Comparison of ENCODE assay signal across 7 cellular contexts in the genomic region with DNA sequence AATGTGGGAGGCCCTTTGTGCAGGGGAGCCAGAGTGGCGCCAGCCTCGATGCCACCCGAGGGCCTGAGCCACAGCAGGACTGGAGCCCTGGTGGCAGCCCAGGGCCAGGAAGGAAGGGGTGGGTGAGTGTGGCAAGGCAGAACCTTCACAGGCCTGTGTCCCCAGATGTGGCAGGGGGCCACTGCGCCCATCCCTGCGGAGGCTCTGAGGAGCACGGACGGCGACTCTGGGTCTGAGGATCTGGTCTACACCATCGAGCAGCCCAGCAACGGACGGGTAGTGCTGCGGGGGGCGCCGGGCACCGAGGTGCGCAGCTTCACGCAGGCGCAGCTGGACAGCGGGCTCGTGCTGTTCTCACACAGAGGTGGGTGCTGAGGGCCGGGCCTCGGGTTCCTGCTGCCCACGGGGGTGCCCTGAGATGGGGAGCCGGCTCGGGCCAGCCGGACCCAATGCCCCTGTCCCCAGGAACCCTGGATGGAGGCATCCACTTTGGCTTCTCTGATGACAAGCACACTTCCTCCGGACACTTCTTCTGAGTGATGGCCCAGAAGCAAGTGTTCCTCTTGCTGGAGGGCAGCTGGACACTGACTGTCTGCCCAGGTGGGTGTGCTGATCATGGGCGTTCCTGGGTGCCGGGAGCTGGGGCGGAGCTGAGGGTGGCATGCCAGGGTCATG.
DNase-seq lines count a peak whose midpoint lies in the region; ATAC-seq, FAIRE-seq and TF ChIP-seq lines count a peak whose summit lies in the region.
"Not testable (repeated sequence)": the region's sequence is repeated elsewhere in the genome, so short reads cannot be mapped to it uniquely, and the experiment has no call there.

No MANE protein-coding gene starts in this region.

- H2BK12ac ChIP-seq in H1 (ENCODE audit: low read depth, low read length); mesenchymal stem cell (ENCODE audit: low read length in 2 of 2): not testable (repeated sequence)

- not testable (repeated sequence) for H3K9me3 Mint-ChIP-seq in WTC11; activated naive CD8-positive, alpha-beta T cell treated with anti-CD3 and anti-CD28 coated beads, Interleukin-2, amount 10 ng/mL, durations not matched to agents 7 days and 5 days

- H3K79me2 ChIP-seq in H1 (ENCODE audit: control insufficient read depth in 1 of 2, insufficient read depth in 2 of 2, low read length in 2 of 2): not testable (repeated sequence)

- not testable (repeated sequence) for H2BK20ac ChIP-seq in H1 (ENCODE audit: low read length)

- DNase-seq in WTC11 (ENCODE audit: low spot score) (peak; percentile 8), islet precursor cell (peak; percentile 32), posterior vena cava (ENCODE audit: low spot score) (peak; percentile 59), stomach (peak; percentile 17)
- peak; percentile 23 for DNase-seq in activated naive CD8-positive, alpha-beta T cell treated with anti-CD3 and anti-CD28 coated beads, Interleukin-2, amount 10 ng/mL, durations not matched to agents 7 days and 5 days
- not testable (repeated sequence) for DNase-seq in H1 (ENCODE audit: low read depth in 1 of 2, low spot score in 2 of 2); mesenchymal stem cell

- intact Hi-C loops in posterior vena cava (cut with DNase I); stomach (cut with DNase I; ENCODE audit: low total_unique reads): not testable (repeated sequence)

- H4K20me1 ChIP-seq in H1 (replicated peaks in 1 of 2; ENCODE audit: control insufficient read depth in 1 of 2, insufficient read depth in 2 of 2, low read length in 2 of 2): not testable (repeated sequence)

- H2BK120ac ChIP-seq in H1 (replicated peaks; ENCODE audit: low read depth, low read length); mesenchymal stem cell (ENCODE audit: low read depth, low read length): not testable (repeated sequence)

- not testable (repeated sequence) for H3K23ac ChIP-seq in H1 (ENCODE audit: insufficient read length); mesenchymal stem cell (ENCODE audit: low read length in 2 of 2)

- H3K4me2 ChIP-seq in H1 (ENCODE audit: insufficient read depth in 1 of 2, low read depth in 2 of 2, low read length in 2 of 2); mesenchymal stem cell (ENCODE audit: low read length, poor library complexity, severe bottlenecking): not testable (repeated sequence)

- not testable (repeated sequence) for H3K4me3 ChIP-seq in H1 (ENCODE audit: extremely low read depth in 1 of 4, insufficient read depth in 2 of 4, low read depth in 3 of 4, low read length in 4 of 4); mesenchymal stem cell (ENCODE audit: insufficient read depth in 1 of 2, low read depth in 1 of 2, low read length in 2 of 2); stomach

- not testable (repeated sequence) for FAIRE-seq in H1 (lab: Jason Lieb, UNC)

- not testable (repeated sequence) for H3K79me1 ChIP-seq in H1 (ENCODE audit: low read depth, low read length); mesenchymal stem cell (replicated peaks; ENCODE audit: low read length, poor library complexity, severe bottlenecking)

- not testable (repeated sequence) for TF ChIP-seq POLR2A in H1 (IDR thresholded peaks at IDR 0.05; ENCODE audit: control extremely low read depth in 1 of 2, low read depth in 2 of 2, low read length in 2 of 2); stomach (IDR thresholded peaks at IDR 0.05)

- H3K4me1 Mint-ChIP-seq in WTC11; activated naive CD8-positive, alpha-beta T cell treated with anti-CD3 and anti-CD28 coated beads, Interleukin-2, amount 10 ng/mL, durations not matched to agents 7 days and 5 days: not testable (repeated sequence)

- H3K27me3 Mint-ChIP-seq in WTC11 (ENCODE audit: low read depth); activated naive CD8-positive, alpha-beta T cell treated with anti-CD3 and anti-CD28 coated beads, Interleukin-2, amount 10 ng/mL, durations not matched to agents 7 days and 5 days: not testable (repeated sequence)

- POLR2A ChIA-PET in WTC11 (lab: Charles Lee); activated naive CD8-positive, alpha-beta T cell treated with anti-CD3 and anti-CD28 coated beads, Interleukin-2, amount 10 ng/mL, durations not matched to agents 7 days and 5 days (lab: Charles Lee); H1 (lab: Charles Lee; ENCODE audit: partially characterized antibody): not testable (repeated sequence)

- H3K27ac Mint-ChIP-seq in WTC11; activated naive CD8-positive, alpha-beta T cell treated with anti-CD3 and anti-CD28 coated beads, Interleukin-2, amount 10 ng/mL, durations not matched to agents 7 days and 5 days: not testable (repeated sequence)

- TF ChIP-seq EP300 in H1 (IDR thresholded peaks at IDR 0.05; ENCODE audit: borderline replicate concordance in 1 of 2, low read depth in 2 of 2, low read length in 2 of 2); stomach (IDR thresholded peaks at IDR 0.05): not testable (repeated sequence)

- not testable (repeated sequence) for H3K18ac ChIP-seq in H1 (ENCODE audit: extremely low read depth, low read length); mesenchymal stem cell (ENCODE audit: low read depth in 1 of 2, low read length in 2 of 2)

- not testable (repeated sequence) for H3K4me1 ChIP-seq in H1 (replicated peaks in 1 of 4; ENCODE audit: control insufficient read depth in 3 of 4, insufficient read depth in 4 of 4, low read length in 3 of 4); stomach
- peaks cover 21% of the 10 kb centered on the region for H3K4me1 ChIP-seq in mesenchymal stem cell (ENCODE audit: control insufficient read depth, insufficient read depth, low read depth, low read length)

- ATAC-seq in WTC11; activated naive CD8-positive, alpha-beta T cell treated with anti-CD3 and anti-CD28 coated beads, Interleukin-2, amount 10 ng/mL, durations not matched to agents 7 days and 5 days (ENCODE audit: low read depth): not testable (repeated sequence)

- H2BK15ac ChIP-seq in H1 (ENCODE audit: low read length); mesenchymal stem cell (ENCODE audit: low read depth, poor library complexity, severe bottlenecking): not testable (repeated sequence)

- H3K27me3 ChIP-seq in H1 (replicated peaks in 1 of 4; ENCODE audit: control insufficient read depth in 3 of 4, extremely low read depth in 1 of 4, insufficient read depth in 3 of 4, low read length in 3 of 4): not testable (repeated sequence)
- H3K27me3 ChIP-seq in mesenchymal stem cell (ENCODE audit: control insufficient read depth in 1 of 2, insufficient read depth in 1 of 2, low read length in 2 of 2): peaks cover 6 to 11% of the 10 kb centered on the region in 2 experiments
- H3K27me3 ChIP-seq in stomach: peaks cover 0 to 22% (median 0%) of the 10 kb centered on the region in 3 donors

- TF ChIP-seq RAD21 in H1 (IDR thresholded peaks at IDR 0.05 in 1 of 2, conservative IDR thresholded peaks at IDR 0.05 in 1 of 2; ENCODE audit: low read depth in 2 of 2, low read length in 2 of 2): not testable (repeated sequence)

- H4K8ac ChIP-seq in H1 (ENCODE audit: extremely low read depth, insufficient read depth, low read length): peak overlapping the region; percentile 51; the same call in 1 of the 2 replicates
- H4K8ac ChIP-seq in mesenchymal stem cell (ENCODE audit: low read length): not testable (repeated sequence)

- H2AFZ ChIP-seq in H1 (ENCODE audit: low read length); mesenchymal stem cell (ENCODE audit: low read depth, low read length): not testable (repeated sequence)

- not testable (repeated sequence) for H4K91ac ChIP-seq in H1 (replicated peaks; ENCODE audit: insufficient read length, low read length)
- peak overlapping the region; percentile 39 for H4K91ac ChIP-seq in mesenchymal stem cell (ENCODE audit: low read length)

- not testable (repeated sequence) for H4K5ac ChIP-seq in H1 (ENCODE audit: insufficient read length, low read depth, low read length)

- H3K36me3 Mint-ChIP-seq in WTC11; activated naive CD8-positive, alpha-beta T cell treated with anti-CD3 and anti-CD28 coated beads, Interleukin-2, amount 10 ng/mL, durations not matched to agents 7 days and 5 days: not testable (repeated sequence)

- not testable (repeated sequence) for TF ChIP-seq CTCF in WTC11 (IDR thresholded peaks at IDR 0.05); H1 (IDR thresholded peaks at IDR 0.05; ENCODE audit: control extremely low read depth in 1 of 3, insufficient read depth in 1 of 3, low read depth in 1 of 3, low read length in 3 of 3); stomach (IDR thresholded peaks at IDR 0.05)

- H3K9ac ChIP-seq in H1 (replicated peaks in 1 of 4; ENCODE audit: extremely low read depth in 1 of 4, low read depth in 3 of 4, low read length in 3 of 4); mesenchymal stem cell (ENCODE audit: low read length): not testable (repeated sequence)

- not testable (repeated sequence) for H2BK5ac ChIP-seq in H1 (ENCODE audit: low read depth, low read length); mesenchymal stem cell (ENCODE audit: low read depth, low read length, poor library complexity, severe bottlenecking)

- H3K4me3 Mint-ChIP-seq in WTC11; activated naive CD8-positive, alpha-beta T cell treated with anti-CD3 and anti-CD28 coated beads, Interleukin-2, amount 10 ng/mL, durations not matched to agents 7 days and 5 days: not testable (repeated sequence)

- H2AK5ac ChIP-seq in H1 (ENCODE audit: low read depth, low read length); mesenchymal stem cell (ENCODE audit: low read length, severe bottlenecking): not testable (repeated sequence)

- not testable (repeated sequence) for H3K14ac ChIP-seq in H1 (ENCODE audit: insufficient read length)
- H3K14ac ChIP-seq in mesenchymal stem cell (ENCODE audit: low read length in 2 of 2): peak overlapping the region in 1 of 2 experiments; percentile 45

- not testable (repeated sequence) for H3K27ac ChIP-seq in H1 (ENCODE audit: low read depth, low read length); mesenchymal stem cell (ENCODE audit: low read length, poor library complexity, severe bottlenecking); stomach

- H3K23me2 ChIP-seq in H1 (ENCODE audit: low read depth, low read length): not testable (repeated sequence)

- H3K36me3 ChIP-seq in H1 (ENCODE audit: control insufficient read depth in 2 of 4, insufficient read depth in 4 of 4, low read length in 3 of 4); mesenchymal stem cell (ENCODE audit: control insufficient read depth in 1 of 2, insufficient read depth in 2 of 2, low read depth in 1 of 2, low read length in 2 of 2); stomach: not testable (repeated sequence)

- H3K4ac ChIP-seq in H1 (replicated peaks; ENCODE audit: insufficient read length, low read depth, low read length); mesenchymal stem cell (ENCODE audit: low read depth in 1 of 2, low read length in 2 of 2): not testable (repeated sequence)

- not testable (repeated sequence) for H3K56ac ChIP-seq in H1 (replicated peaks; ENCODE audit: insufficient read length, low read depth, low read length)

- WGBS in H1 (ENCODE audit: extremely low coverage in 1 of 2, insufficient coverage in 1 of 2, insufficient read length in 1 of 2, insufficient replicate concordance in 2 of 2, low coverage in 1 of 2, low lambda C conversion rate in 2 of 2, missing lambda C conversion rate in 1 of 2), 2 experiments: 86% methylated on average over 17 of the region's 30 CpGs; no CpG with 5 or more reads in 1 of the 2 experiments
- 86% methylated on average over 27 of the region's 30 CpGs for WGBS in mesenchymal stem cell
- WGBS in stomach, 5 donors: 81 to 93% (median 89%) methylated on average over 24 to 30 of the region's 30 CpGs

- H3K9me3 ChIP-seq in H1 (ENCODE audit: insufficient read depth in 2 of 2, low read depth in 1 of 2, low read length in 1 of 2); mesenchymal stem cell (ENCODE audit: control insufficient read depth, low read length); stomach: not testable (repeated sequence)

- CTCF ChIA-PET in WTC11 (lab: Charles Lee) (interaction anchor here (1.4 to 2.4 kb wide), 4 partner anchors 29 to 204 kb away, joined by 3 to 10 read pairs (median 4); no protein-coding TSS in a partner anchor), H1 (lab: Charles Lee; ENCODE audit: partially characterized antibody) (interaction anchor here (0.6 to 4.0 kb wide), 11 partner anchors 51 to 292 kb away, joined by 3 to 16 read pairs (median 4); no protein-coding TSS in a partner anchor)
